ENCODE assay signal across 16 cellular contexts in genomic region chr7:96181174-96181573, GRCh38.
A peak's percentile ranks its signal among the peaks of the same experiment; 100 is the strongest.
DNase-seq lines count a peak whose midpoint lies in the region; TF ChIP-seq lines count a peak whose summit lies in the region.
"Had no signal": no experiment of that assay in that cellular context is flagged by ENCODE, and none has a peak within 500 bp of the region (broad histone marks: within the 10 kb centered on the region; RNA-seq: fewer than 3 reads in every experiment).

No MANE protein-coding gene starts in this region.

- no peaks in the 10 kb centered on the region for H3K27me3 ChIP-seq in HAP-1 (ENCODE audit: low read depth)
- H3K27me3 ChIP-seq: BLaER1 had no signal

- peaks cover 25% of the 10 kb centered on the region for H3K4me1 ChIP-seq in HAP-1
- H3K4me1 ChIP-seq: BLaER1 had no signal

- DNase-seq in HAP-1 (ENCODE audit: low spot score in 2 of 2) (peak; percentile 40 to 53), NCI-H226 (peak; percentile 10), fibroblast of pulmonary artery (ENCODE audit: low read depth) (peak; percentile 55), nephron progenitor cell (no peak)
- DNase-seq in activated CD4-positive, alpha-beta T cell treated with anti-CD3 and anti-CD28 coated beads for 48 hours = no peak
- DNase-seq in activated T-cell treated with anti-CD3 and anti-CD28 coated beads, Interleukin-2, amount 50 U/mL, for 1 hour = no peak
- no peak for DNase-seq in activated CD8-positive, alpha-beta memory T cell treated with anti-CD3 and anti-CD28 coated beads for 24 hours
- DNase-seq: AML-193; CD4-positive, CD25-positive, alpha-beta regulatory T cell; DMS53; GF-D8; GM23248; H9; IMR-90; KBM-7 had no signal

- H3K27me3 Mint-ChIP-seq in nephron progenitor cell (ENCODE audit: low read depth, poor library complexity) = no peaks in the 10 kb centered on the region
- H3K27me3 Mint-ChIP-seq: CD4-positive, CD25-positive, alpha-beta regulatory T cell had no signal

- peaks cover 3% of the 10 kb centered on the region; the same call in 1 of the 2 replicates for H3K36me3 ChIP-seq in HAP-1 (replicated peaks)

- peaks cover 59% of the 10 kb centered on the region for H3K4me1 Mint-ChIP-seq in nephron progenitor cell
- H3K4me1 Mint-ChIP-seq: CD4-positive, CD25-positive, alpha-beta regulatory T cell had no signal

- H3K4me3 ChIP-seq in HAP-1 (no peak overlapping the region), fibroblast of pulmonary artery (replicated peaks; ENCODE audit: low read depth, low read length) (no peak overlapping the region)
- H3K4me3 ChIP-seq: BLaER1, GM23248 had no signal

- H3K36me3 Mint-ChIP-seq in nephron progenitor cell (ENCODE audit: low read depth) = peaks cover 43% of the 10 kb centered on the region

- H3K9me3 ChIP-seq in HAP-1 = no peaks in the 10 kb centered on the region
- H3K9me3 ChIP-seq: BLaER1 had no signal

- in situ Hi-C loops in HAP-1 (cut with MboI; ENCODE audit: low sequenced_read_pairs) = no loop called here

- H3K9me3 Mint-ChIP-seq in nephron progenitor cell = no peaks in the 10 kb centered on the region
- H3K9me3 Mint-ChIP-seq: CD4-positive, CD25-positive, alpha-beta regulatory T cell; H9 had no signal

- no peak overlapping the region for H3K4me3 Mint-ChIP-seq in nephron progenitor cell
- H3K4me3 Mint-ChIP-seq: CD4-positive, CD25-positive, alpha-beta regulatory T cell; H9 had no signal

- TF ChIP-seq CTCF in fibroblast of pulmonary artery (IDR thresholded peaks at IDR 0.05; ENCODE audit: low read length, missing control alignments) = no peak
- no peak for TF ChIP-seq CTCF in nephron progenitor cell (IDR thresholded peaks at IDR 0.05)

- peak overlapping the region; percentile 7 for H3K27ac Mint-ChIP-seq in nephron progenitor cell
- H3K27ac Mint-ChIP-seq: CD4-positive, CD25-positive, alpha-beta regulatory T cell had no signal

Comparison
In these comparisons a context has a peak if more than half of its experiments do, and no peak if none do; other contexts are left out.
1. DNase-seq: peak in HAP-1 (2 of 2), NCI-H226 (single experiment) and fibroblast of pulmonary artery (single experiment); none in nephron progenitor cell (single experiment), activated CD4-positive, alpha-beta T cell treated with anti-CD3 and anti-CD28 coated beads for 48 hours (single experiment), activated T-cell treated with anti-CD3 and anti-CD28 coated beads, Interleukin-2, amount 50 U/mL, for 1 hour (single experiment) and activated CD8-positive, alpha-beta memory T cell treated with anti-CD3 and anti-CD28 coated beads for 24 hours (single experiment).